ENCODE assay signal across 1 cellular context in the genomic region with DNA sequence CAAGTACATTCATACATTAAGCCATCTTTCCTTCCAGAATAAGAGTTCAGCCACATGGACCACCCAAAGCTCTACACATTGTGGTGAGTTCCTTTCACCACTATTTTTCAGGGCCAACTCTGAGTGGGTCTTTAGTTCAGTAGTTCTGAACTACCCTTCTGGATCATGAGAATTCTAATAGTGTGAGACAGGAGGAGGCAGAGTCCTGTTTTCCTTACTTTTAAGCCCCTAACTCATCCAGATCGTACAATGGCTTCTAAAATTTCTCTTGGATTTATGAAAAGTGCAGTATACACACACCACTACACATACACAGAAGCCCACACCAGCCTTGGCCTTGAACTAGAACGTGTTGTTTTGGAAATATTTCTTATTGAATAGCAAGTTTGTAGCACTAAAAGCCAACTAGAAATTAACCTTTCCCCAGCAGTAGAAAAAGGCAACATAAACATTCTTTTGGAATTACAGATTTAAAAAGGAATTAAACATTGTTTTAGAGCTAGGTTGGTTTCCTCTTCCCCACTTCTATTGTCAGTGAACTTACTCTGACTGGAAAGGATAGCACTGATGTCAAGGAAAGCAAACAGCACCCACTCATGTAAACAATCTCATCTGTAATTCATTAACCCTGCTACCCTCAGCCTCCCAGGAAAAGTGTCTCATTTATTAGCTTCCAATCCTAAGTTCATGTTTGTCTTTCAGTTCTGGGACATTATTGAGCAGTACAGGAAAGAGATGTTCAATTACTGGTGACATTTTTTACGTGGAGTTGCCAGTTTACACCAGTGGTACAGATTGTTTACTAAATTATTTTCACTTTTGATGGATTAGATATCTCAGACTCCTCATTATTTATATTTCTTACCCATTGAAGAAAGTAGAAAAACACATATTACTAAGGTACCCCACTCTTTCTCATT.
TF ChIP-seq lines count a peak whose summit lies in the region.

No MANE protein-coding gene starts in this region.

TF ChIP-seq in HepG2, 621 proteins besides CTCF, POLR2A, EP300 and RAD21 (continued from another document and continues in another):
- TF ChIP-seq RORA (CRISPR knock-in tag; IDR thresholded peaks at IDR 0.05) (no peak), NKX3-1 (CRISPR knock-in tag; IDR thresholded peaks at IDR 0.05) (0 out of 2 replicates have a peak, but pooled peaks have one; percentile 65), HNRNPH1 (optimal IDR thresholded peaks at IDR 0.05; ENCODE audit: low read depth, low read length) (no peak), PAWR (CRISPR knock-in tag; IDR thresholded peaks at IDR 0.05; ENCODE audit: borderline replicate concordance) (no peak), ZNF672 (CRISPR knock-in tag; IDR thresholded peaks at IDR 0.05) (no peak), CENPT (CRISPR knock-in tag; IDR thresholded peaks at IDR 0.05; ENCODE audit: low read depth) (no peak), MED13 (CRISPR knock-in tag; IDR thresholded peaks at IDR 0.05) (peak; percentile 85; the same call in 1 of the 2 replicates), ZNF629 (CRISPR knock-in tag; conservative IDR thresholded peaks at IDR 0.05) (no peak; the same call in 1 of the 2 replicates), ZFYVE20 (CRISPR knock-in tag; IDR thresholded peaks at IDR 0.05; ENCODE audit: borderline replicate concordance, low read depth) (no peak), TSC22D2 (CRISPR knock-in tag; IDR thresholded peaks at IDR 0.05; ENCODE audit: borderline replicate concordance) (no peak), SOX6 (IDR thresholded peaks at IDR 0.05) (no peak), SOX6 (CRISPR knock-in tag; IDR thresholded peaks at IDR 0.05) (peak; percentile 94), ZFP62 (CRISPR knock-in tag; IDR thresholded peaks at IDR 0.05) (no peak), HNRNPK (IDR thresholded peaks at IDR 0.05; ENCODE audit: low read depth, low read length, poor library complexity, severe bottlenecking) (no peak), ZNF160 (CRISPR knock-in tag; IDR thresholded peaks at IDR 0.05) (no peak), MAFF (IDR thresholded peaks at IDR 0.05; ENCODE audit: low read depth, low read length) (0 out of 2 replicates have a peak, but pooled peaks have one; percentile 1), RXRA (CRISPR knock-in tag; IDR thresholded peaks at IDR 0.05) (peak; percentile 43; the same call in 1 of the 2 replicates), ARNT2 (CRISPR knock-in tag; IDR thresholded peaks at IDR 0.05; ENCODE audit: low read depth) (0 out of 2 replicates have a peak, but pooled peaks have one; percentile 47), SMAD3 (CRISPR knock-in tag; IDR thresholded peaks at IDR 0.05) (0 out of 2 replicates have a peak, but pooled peaks have one; percentile 59), CHD2 (IDR thresholded peaks at IDR 0.05; ENCODE audit: low read depth, low read length) (no peak), BRD4 (CRISPR knock-in tag; IDR thresholded peaks at IDR 0.05) (peak; percentile 63), ZNF660 (CRISPR knock-in tag; IDR thresholded peaks at IDR 0.05; ENCODE audit: borderline replicate concordance, low read depth) (no peak), ZNF557 (CRISPR knock-in tag; IDR thresholded peaks at IDR 0.05) (no peak), SMARCE1 (IDR thresholded peaks at IDR 0.05; ENCODE audit: borderline replicate concordance) (no peak), SALL2 (CRISPR knock-in tag; IDR thresholded peaks at IDR 0.05) (no peak), NFIB (CRISPR knock-in tag; IDR thresholded peaks at IDR 0.05; ENCODE audit: borderline replicate concordance) (no peak), ATRX (CRISPR knock-in tag; IDR thresholded peaks at IDR 0.05; ENCODE audit: borderline replicate concordance) (no peak), NFYC (CRISPR knock-in tag; IDR thresholded peaks at IDR 0.05) (0 out of 2 replicates have a peak, but pooled peaks have one; percentile 12), ZNF737 (CRISPR knock-in tag; IDR thresholded peaks at IDR 0.05; ENCODE audit: borderline replicate concordance) (no peak), ZNF367 (CRISPR knock-in tag; IDR thresholded peaks at IDR 0.05; ENCODE audit: borderline replicate concordance) (no peak), ZBTB20 (CRISPR knock-in tag; IDR thresholded peaks at IDR 0.05; ENCODE audit: borderline replicate concordance, low read depth) (peak; percentile 75; the same call in 1 of the 2 replicates), ZNF143 (CRISPR knock-in tag; IDR thresholded peaks at IDR 0.05) (no peak), ZNF430 (CRISPR knock-in tag; IDR thresholded peaks at IDR 0.05) (no peak), RFX5 (IDR thresholded peaks at IDR 0.05; ENCODE audit: low read depth, low read length) (no peak), MBNL3 (CRISPR knock-in tag; conservative IDR thresholded peaks at IDR 0.05) (no peak), NFE2 (CRISPR knock-in tag; IDR thresholded peaks at IDR 0.05) (no peak), CCAR2 (optimal IDR thresholded peaks at IDR 0.05; ENCODE audit: low read depth, low read length) (no peak), ELF4 (CRISPR knock-in tag; IDR thresholded peaks at IDR 0.05; ENCODE audit: borderline replicate concordance) (no peak), ZNF850 (CRISPR knock-in tag; conservative IDR thresholded peaks at IDR 0.05) (no peak), HHEX (CRISPR knock-in tag; IDR thresholded peaks at IDR 0.05) (peak; percentile 64; the same call in 1 of the 2 replicates), MTF1 (CRISPR knock-in tag; IDR thresholded peaks at IDR 0.05) (no peak), ZNF703 (CRISPR knock-in tag; IDR thresholded peaks at IDR 0.05; ENCODE audit: borderline replicate concordance) (no peak), CREM (IDR thresholded peaks at IDR 0.05) (peak; percentile 92), CREM (CRISPR knock-in tag; IDR thresholded peaks at IDR 0.05) (no peak), ZNF562 (CRISPR knock-in tag; IDR thresholded peaks at IDR 0.05; ENCODE audit: borderline replicate concordance) (no peak), TOPORS (CRISPR knock-in tag; IDR thresholded peaks at IDR 0.05) (0 out of 2 replicates have a peak, but pooled peaks have one; percentile 45), TARDBP (CRISPR knock-in tag; IDR thresholded peaks at IDR 0.05) (peak; percentile 91)
- TF ChIP-seq, protein P1, sequence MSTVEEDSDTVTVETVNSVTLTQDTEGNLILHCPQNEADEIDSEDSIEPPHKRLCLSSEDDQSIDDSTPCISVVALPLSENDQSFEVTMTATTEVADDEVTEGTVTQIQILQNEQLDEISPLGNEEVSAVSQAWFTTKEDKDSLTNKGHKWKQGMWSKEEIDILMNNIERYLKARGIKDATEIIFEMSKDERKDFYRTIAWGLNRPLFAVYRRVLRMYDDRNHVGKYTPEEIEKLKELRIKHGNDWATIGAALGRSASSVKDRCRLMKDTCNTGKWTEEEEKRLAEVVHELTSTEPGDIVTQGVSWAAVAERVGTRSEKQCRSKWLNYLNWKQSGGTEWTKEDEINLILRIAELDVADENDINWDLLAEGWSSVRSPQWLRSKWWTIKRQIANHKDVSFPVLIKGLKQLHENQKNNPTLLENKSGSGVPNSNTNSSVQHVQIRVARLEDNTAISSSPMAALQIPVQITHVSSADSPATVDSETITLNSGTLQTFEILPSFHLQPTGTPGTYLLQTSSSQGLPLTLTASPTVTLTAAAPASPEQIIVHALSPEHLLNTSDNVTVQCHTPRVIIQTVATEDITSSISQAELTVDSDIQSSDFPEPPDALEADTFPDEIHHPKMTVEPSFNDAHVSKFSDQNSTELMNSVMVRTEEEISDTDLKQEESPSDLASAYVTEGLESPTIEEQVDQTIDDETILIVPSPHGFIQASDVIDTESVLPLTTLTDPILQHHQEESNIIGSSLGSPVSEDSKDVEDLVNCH (CRISPR knock-in tag; IDR thresholded peaks at IDR 0.05): no peak
- TF ChIP-seq, protein P2, sequence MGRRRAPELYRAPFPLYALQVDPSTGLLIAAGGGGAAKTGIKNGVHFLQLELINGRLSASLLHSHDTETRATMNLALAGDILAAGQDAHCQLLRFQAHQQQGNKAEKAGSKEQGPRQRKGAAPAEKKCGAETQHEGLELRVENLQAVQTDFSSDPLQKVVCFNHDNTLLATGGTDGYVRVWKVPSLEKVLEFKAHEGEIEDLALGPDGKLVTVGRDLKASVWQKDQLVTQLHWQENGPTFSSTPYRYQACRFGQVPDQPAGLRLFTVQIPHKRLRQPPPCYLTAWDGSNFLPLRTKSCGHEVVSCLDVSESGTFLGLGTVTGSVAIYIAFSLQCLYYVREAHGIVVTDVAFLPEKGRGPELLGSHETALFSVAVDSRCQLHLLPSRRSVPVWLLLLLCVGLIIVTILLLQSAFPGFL (CRISPR knock-in tag; IDR thresholded peaks at IDR 0.05): no peak
- TF ChIP-seq, protein P3, sequence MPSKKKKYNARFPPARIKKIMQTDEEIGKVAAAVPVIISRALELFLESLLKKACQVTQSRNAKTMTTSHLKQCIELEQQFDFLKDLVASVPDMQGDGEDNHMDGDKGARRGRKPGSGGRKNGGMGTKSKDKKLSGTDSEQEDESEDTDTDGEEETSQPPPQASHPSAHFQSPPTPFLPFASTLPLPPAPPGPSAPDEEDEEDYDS (CRISPR knock-in tag; IDR thresholded peaks at IDR 0.05): peak; percentile 93
- TF ChIP-seq, protein P4, sequence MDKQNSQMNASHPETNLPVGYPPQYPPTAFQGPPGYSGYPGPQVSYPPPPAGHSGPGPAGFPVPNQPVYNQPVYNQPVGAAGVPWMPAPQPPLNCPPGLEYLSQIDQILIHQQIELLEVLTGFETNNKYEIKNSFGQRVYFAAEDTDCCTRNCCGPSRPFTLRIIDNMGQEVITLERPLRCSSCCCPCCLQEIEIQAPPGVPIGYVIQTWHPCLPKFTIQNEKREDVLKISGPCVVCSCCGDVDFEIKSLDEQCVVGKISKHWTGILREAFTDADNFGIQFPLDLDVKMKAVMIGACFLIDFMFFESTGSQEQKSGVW (CRISPR knock-in tag; IDR thresholded peaks at IDR 0.05; ENCODE audit: borderline replicate concordance): no peak
- TF ChIP-seq, protein P5, sequence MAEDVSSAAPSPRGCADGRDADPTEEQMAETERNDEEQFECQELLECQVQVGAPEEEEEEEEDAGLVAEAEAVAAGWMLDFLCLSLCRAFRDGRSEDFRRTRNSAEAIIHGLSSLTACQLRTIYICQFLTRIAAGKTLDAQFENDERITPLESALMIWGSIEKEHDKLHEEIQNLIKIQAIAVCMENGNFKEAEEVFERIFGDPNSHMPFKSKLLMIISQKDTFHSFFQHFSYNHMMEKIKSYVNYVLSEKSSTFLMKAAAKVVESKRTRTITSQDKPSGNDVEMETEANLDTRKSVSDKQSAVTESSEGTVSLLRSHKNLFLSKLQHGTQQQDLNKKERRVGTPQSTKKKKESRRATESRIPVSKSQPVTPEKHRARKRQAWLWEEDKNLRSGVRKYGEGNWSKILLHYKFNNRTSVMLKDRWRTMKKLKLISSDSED (CRISPR knock-in tag; IDR thresholded peaks at IDR 0.05): no peak
- TF ChIP-seq, protein P6, sequence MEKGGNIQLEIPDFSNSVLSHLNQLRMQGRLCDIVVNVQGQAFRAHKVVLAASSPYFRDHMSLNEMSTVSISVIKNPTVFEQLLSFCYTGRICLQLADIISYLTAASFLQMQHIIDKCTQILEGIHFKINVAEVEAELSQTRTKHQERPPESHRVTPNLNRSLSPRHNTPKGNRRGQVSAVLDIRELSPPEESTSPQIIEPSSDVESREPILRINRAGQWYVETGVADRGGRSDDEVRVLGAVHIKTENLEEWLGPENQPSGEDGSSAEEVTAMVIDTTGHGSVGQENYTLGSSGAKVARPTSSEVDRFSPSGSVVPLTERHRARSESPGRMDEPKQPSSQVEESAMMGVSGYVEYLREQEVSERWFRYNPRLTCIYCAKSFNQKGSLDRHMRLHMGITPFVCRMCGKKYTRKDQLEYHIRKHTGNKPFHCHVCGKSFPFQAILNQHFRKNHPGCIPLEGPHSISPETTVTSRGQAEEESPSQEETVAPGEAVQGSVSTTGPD (CRISPR knock-in tag; IDR thresholded peaks at IDR 0.05): no peak
- TF ChIP-seq, protein P7, sequence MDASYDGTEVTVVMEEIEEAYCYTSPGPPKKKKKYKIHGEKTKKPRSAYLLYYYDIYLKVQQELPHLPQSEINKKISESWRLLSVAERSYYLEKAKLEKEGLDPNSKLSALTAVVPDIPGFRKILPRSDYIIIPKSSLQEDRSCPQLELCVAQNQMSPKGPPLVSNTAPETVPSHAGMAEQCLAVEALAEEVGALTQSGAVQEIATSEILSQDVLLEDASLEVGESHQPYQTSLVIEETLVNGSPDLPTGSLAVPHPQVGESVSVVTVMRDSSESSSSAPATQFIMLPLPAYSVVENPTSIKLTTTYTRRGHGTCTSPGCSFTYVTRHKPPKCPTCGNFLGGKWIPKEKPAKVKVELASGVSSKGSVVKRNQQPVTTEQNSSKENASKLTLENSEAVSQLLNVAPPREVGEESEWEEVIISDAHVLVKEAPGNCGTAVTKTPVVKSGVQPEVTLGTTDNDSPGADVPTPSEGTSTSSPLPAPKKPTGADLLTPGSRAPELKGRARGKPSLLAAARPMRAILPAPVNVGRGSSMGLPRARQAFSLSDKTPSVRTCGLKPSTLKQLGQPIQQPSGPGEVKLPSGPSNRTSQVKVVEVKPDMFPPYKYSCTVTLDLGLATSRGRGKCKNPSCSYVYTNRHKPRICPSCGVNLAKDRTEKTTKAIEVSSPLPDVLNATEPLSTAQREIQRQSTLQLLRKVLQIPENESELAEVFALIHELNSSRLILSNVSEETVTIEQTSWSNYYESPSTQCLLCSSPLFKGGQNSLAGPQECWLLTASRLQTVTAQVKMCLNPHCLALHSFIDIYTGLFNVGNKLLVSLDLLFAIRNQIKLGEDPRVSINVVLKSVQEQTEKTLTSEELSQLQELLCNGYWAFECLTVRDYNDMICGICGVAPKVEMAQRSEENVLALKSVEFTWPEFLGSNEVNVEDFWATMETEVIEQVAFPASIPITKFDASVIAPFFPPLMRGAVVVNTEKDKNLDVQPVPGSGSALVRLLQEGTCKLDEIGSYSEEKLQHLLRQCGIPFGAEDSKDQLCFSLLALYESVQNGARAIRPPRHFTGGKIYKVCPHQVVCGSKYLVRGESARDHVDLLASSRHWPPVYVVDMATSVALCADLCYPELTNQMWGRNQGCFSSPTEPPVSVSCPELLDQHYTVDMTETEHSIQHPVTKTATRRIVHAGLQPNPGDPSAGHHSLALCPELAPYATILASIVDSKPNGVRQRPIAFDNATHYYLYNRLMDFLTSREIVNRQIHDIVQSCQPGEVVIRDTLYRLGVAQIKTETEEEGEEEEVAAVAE (CRISPR knock-in tag; IDR thresholded peaks at IDR 0.05; ENCODE audit: borderline replicate concordance): peak; percentile 62; the same call in 1 of the 2 replicates
- TF ChIP-seq, protein P8, sequence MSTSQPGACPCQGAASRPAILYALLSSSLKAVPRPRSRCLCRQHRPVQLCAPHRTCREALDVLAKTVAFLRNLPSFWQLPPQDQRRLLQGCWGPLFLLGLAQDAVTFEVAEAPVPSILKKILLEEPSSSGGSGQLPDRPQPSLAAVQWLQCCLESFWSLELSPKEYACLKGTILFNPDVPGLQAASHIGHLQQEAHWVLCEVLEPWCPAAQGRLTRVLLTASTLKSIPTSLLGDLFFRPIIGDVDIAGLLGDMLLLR (CRISPR knock-in tag; IDR thresholded peaks at IDR 0.05): no peak
- TF ChIP-seq, protein P9, sequence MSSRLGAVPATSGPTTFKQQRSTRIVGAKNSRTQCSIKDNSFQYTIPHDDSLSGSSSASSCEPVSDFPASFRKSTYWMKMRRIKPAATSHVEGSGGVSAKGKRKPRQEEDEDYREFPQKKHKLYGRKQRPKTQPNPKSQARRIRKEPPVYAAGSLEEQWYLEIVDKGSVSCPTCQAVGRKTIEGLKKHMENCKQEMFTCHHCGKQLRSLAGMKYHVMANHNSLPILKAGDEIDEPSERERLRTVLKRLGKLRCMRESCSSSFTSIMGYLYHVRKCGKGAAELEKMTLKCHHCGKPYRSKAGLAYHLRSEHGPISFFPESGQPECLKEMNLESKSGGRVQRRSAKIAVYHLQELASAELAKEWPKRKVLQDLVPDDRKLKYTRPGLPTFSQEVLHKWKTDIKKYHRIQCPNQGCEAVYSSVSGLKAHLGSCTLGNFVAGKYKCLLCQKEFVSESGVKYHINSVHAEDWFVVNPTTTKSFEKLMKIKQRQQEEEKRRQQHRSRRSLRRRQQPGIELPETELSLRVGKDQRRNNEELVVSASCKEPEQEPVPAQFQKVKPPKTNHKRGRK (CRISPR knock-in tag; IDR thresholded peaks at IDR 0.05): no peak
